Comparison of ENCODE assay signal across 8 cellular contexts in genomic region chr13:77002590-77003190, GRCh38. TPM values are rescaled to one million over a fixed set of nuclear protein-coding genes. Genes with fewer than 3 reads are reported as not detected.
DNase-seq lines count a peak whose midpoint lies in the region; ATAC-seq and TF ChIP-seq lines count a peak whose summit lies in the region.

No MANE protein-coding gene starts in this region.

- H3K27ac ChIP-seq in coronary artery, result peak overlapping the region in 1 of 2 donors; percentile 36

- POLR2A ChIA-PET in activated CD4-positive, alpha-beta memory T cell treated with anti-CD3 and anti-CD28 coated beads for 36 hours (lab: Charles Lee), result interaction anchor here (1.4 to 1.8 kb wide), 2 partner anchors 10 to 12 kb away, joined by 3 to 10 read pairs; no protein-coding TSS in a partner anchor
- POLR2A ChIA-PET in activated CD4-positive, alpha-beta memory T cell treated with anti-CD3 and anti-CD28 coated beads, Interleukin-2, amount 10 ng/mL, durations not matched to agents 7 days and 5 days (lab: Charles Lee), result interaction anchor here (0.9 to 4.1 kb wide), 3 partner anchors 10 to 475 kb away, joined by 3 to 35 read pairs (median 10); partner anchors contain the start of genes CLN5 and FBXL3

- TF ChIP-seq CTCF in coronary artery (IDR thresholded peaks at IDR 0.05), result peak; percentile 14
- peak; percentile 55 to 65 (median 56) for TF ChIP-seq CTCF in nephron (IDR thresholded peaks at IDR 0.05; ENCODE audit: unreplicated experiment in 3 of 3)

- H3K4me3 Mint-ChIP-seq in activated CD4-positive, alpha-beta memory T cell treated with anti-CD3 and anti-CD28 coated beads for 36 hours, result no peak overlapping the region
- H3K4me3 Mint-ChIP-seq in activated CD4-positive, alpha-beta memory T cell treated with anti-CD3 and anti-CD28 coated beads, Interleukin-2, amount 10 ng/mL, durations not matched to agents 7 days and 5 days, result no peak overlapping the region
- no peak overlapping the region for H3K4me3 Mint-ChIP-seq in nephron
- H3K4me3 Mint-ChIP-seq in activated naive CD4-positive, alpha-beta T cell treated with anti-CD3 and anti-CD28 coated beads, Interleukin-2, amount 10 ng/mL, durations not matched to agents 7 days and 5 days, result no peak overlapping the region

- H3K36me3 Mint-ChIP-seq in activated CD4-positive, alpha-beta memory T cell treated with anti-CD3 and anti-CD28 coated beads for 36 hours, result peaks cover 30% of the 10 kb centered on the region
- H3K36me3 Mint-ChIP-seq in activated CD4-positive, alpha-beta memory T cell treated with anti-CD3 and anti-CD28 coated beads, Interleukin-2, amount 10 ng/mL, durations not matched to agents 7 days and 5 days (ENCODE audit: low read depth), result peaks cover 43% of the 10 kb centered on the region
- H3K36me3 Mint-ChIP-seq in nephron (ENCODE audit: low read depth), result peaks cover 44% of the 10 kb centered on the region
- peaks cover 45% of the 10 kb centered on the region for H3K36me3 Mint-ChIP-seq in activated naive CD4-positive, alpha-beta T cell treated with anti-CD3 and anti-CD28 coated beads, Interleukin-2, amount 10 ng/mL, durations not matched to agents 7 days and 5 days

- no peaks in the 10 kb centered on the region for H3K27me3 Mint-ChIP-seq in activated CD4-positive, alpha-beta memory T cell treated with anti-CD3 and anti-CD28 coated beads for 36 hours
- no peaks in the 10 kb centered on the region for H3K27me3 Mint-ChIP-seq in activated CD4-positive, alpha-beta memory T cell treated with anti-CD3 and anti-CD28 coated beads, Interleukin-2, amount 10 ng/mL, durations not matched to agents 7 days and 5 days
- no peaks in the 10 kb centered on the region for H3K27me3 Mint-ChIP-seq in nephron (ENCODE audit: low read depth)
- no peaks in the 10 kb centered on the region for H3K27me3 Mint-ChIP-seq in activated naive CD4-positive, alpha-beta T cell treated with anti-CD3 and anti-CD28 coated beads, Interleukin-2, amount 10 ng/mL, durations not matched to agents 7 days and 5 days

- no peak overlapping the region for H3K4me3 ChIP-seq in coronary artery

- peak overlapping the region; percentile 1 for H3K27ac Mint-ChIP-seq in activated CD4-positive, alpha-beta memory T cell treated with anti-CD3 and anti-CD28 coated beads for 36 hours
- no peak overlapping the region for H3K27ac Mint-ChIP-seq in activated CD4-positive, alpha-beta memory T cell treated with anti-CD3 and anti-CD28 coated beads, Interleukin-2, amount 10 ng/mL, durations not matched to agents 7 days and 5 days
- H3K27ac Mint-ChIP-seq in nephron, result peak overlapping the region in 1 of 3 experiments; percentile 13
- H3K27ac Mint-ChIP-seq in activated naive CD4-positive, alpha-beta T cell treated with anti-CD3 and anti-CD28 coated beads, Interleukin-2, amount 10 ng/mL, durations not matched to agents 7 days and 5 days, result no peak overlapping the region

- no peak for DNase-seq in activated CD4-positive, alpha-beta memory T cell treated with anti-CD3 and anti-CD28 coated beads for 36 hours
- no peak for DNase-seq in activated CD4-positive, alpha-beta memory T cell treated with anti-CD3 and anti-CD28 coated beads, Interleukin-2, amount 10 ng/mL, durations not matched to agents 7 days and 5 days
- peak; percentile 62 for DNase-seq in NCI-H2171 treated with DMSO at 0.1 percent for 48 hours (lab: John Stamatoyannopoulos, UW)
- DNase-seq in coronary artery (ENCODE audit: low spot score), result no peak
- DNase-seq in activated naive CD4-positive, alpha-beta T cell treated with anti-CD3 and anti-CD28 coated beads, Interleukin-2, amount 10 ng/mL, durations not matched to agents 7 days and 5 days, result no peak
- DNase-seq in T1000 (lab: John Stamatoyannopoulos, UW), result no peak

- intact Hi-C loops in activated CD4-positive, alpha-beta memory T cell treated with anti-CD3 and anti-CD28 coated beads for 36 hours (cut with micrococcal nuclease), result loop anchor here (1.0 kb wide), 1 partner anchor 10 kb away; the partner anchor contains the start of gene CLN5

- peaks cover 39% of the 10 kb centered on the region for H3K4me1 Mint-ChIP-seq in activated CD4-positive, alpha-beta memory T cell treated with anti-CD3 and anti-CD28 coated beads for 36 hours (ENCODE audit: low read depth)
- H3K4me1 Mint-ChIP-seq in activated CD4-positive, alpha-beta memory T cell treated with anti-CD3 and anti-CD28 coated beads, Interleukin-2, amount 10 ng/mL, durations not matched to agents 7 days and 5 days, result peaks cover 19% of the 10 kb centered on the region
- H3K4me1 Mint-ChIP-seq in nephron, result peaks cover 12% of the 10 kb centered on the region
- peaks cover 10% of the 10 kb centered on the region for H3K4me1 Mint-ChIP-seq in activated naive CD4-positive, alpha-beta T cell treated with anti-CD3 and anti-CD28 coated beads, Interleukin-2, amount 10 ng/mL, durations not matched to agents 7 days and 5 days

- ATAC-seq in HG03045 (IDR thresholded peaks at IDR 0.05; ENCODE audit: unreplicated experiment), result no peak

- H3K9me3 Mint-ChIP-seq in activated CD4-positive, alpha-beta memory T cell treated with anti-CD3 and anti-CD28 coated beads for 36 hours, result no peaks in the 10 kb centered on the region
- H3K9me3 Mint-ChIP-seq in activated CD4-positive, alpha-beta memory T cell treated with anti-CD3 and anti-CD28 coated beads, Interleukin-2, amount 10 ng/mL, durations not matched to agents 7 days and 5 days, result no peaks in the 10 kb centered on the region
- H3K9me3 Mint-ChIP-seq in nephron, result no peaks in the 10 kb centered on the region
- no peaks in the 10 kb centered on the region for H3K9me3 Mint-ChIP-seq in activated naive CD4-positive, alpha-beta T cell treated with anti-CD3 and anti-CD28 coated beads, Interleukin-2, amount 10 ng/mL, durations not matched to agents 7 days and 5 days

- CTCF ChIA-PET in activated CD4-positive, alpha-beta memory T cell treated with anti-CD3 and anti-CD28 coated beads for 36 hours (lab: Charles Lee), result interaction anchor here (0.6 to 2.1 kb wide), 7 partner anchors 10 to 1403 kb away, joined by 3 to 21 read pairs (median 6); partner anchors contain the start of gene CLN5
- CTCF ChIA-PET in activated CD4-positive, alpha-beta memory T cell treated with anti-CD3 and anti-CD28 coated beads, Interleukin-2, amount 10 ng/mL, durations not matched to agents 7 days and 5 days (lab: Charles Lee), result interaction anchor here (0.6 to 3.6 kb wide), 14 partner anchors 9 to 511 kb away, joined by 3 to 19 read pairs (median 4); no protein-coding TSS in a partner anchor
- CTCF ChIA-PET in activated naive CD4-positive, alpha-beta T cell treated with anti-CD3 and anti-CD28 coated beads, Interleukin-2, amount 10 ng/mL, durations not matched to agents 7 days and 5 days (lab: Charles Lee), result interaction anchor here (0.6 to 1.9 kb wide), 4 partner anchors 14 to 1126 kb away, joined by 3 to 6 read pairs (median 4); no protein-coding TSS in a partner anchor

RNA-seq across cellular contexts. Expression of gene CLN5, which starts 10.8 kb away (rescaled TPM):
- 10 to 100 TPM; 12.4 to 14.0 TPM for total RNA-seq in activated CD4-positive, alpha-beta memory T cell treated with anti-CD3 and anti-CD28 coated beads for 36 hours
- 10 to 100 TPM; 13.0 to 15.6 TPM for total RNA-seq in activated CD4-positive, alpha-beta memory T cell treated with anti-CD3 and anti-CD28 coated beads, Interleukin-2, amount 10 ng/mL, durations not matched to agents 7 days and 5 days

RNA-seq across cellular contexts. Expression of gene FBXL3, which starts 24.3 kb away (rescaled TPM):
- 10 to 100 TPM; 35.6 to 35.7 TPM for total RNA-seq in activated CD4-positive, alpha-beta memory T cell treated with anti-CD3 and anti-CD28 coated beads for 36 hours
- 10 to 100 TPM; 38.6 to 43.3 TPM for total RNA-seq in activated CD4-positive, alpha-beta memory T cell treated with anti-CD3 and anti-CD28 coated beads, Interleukin-2, amount 10 ng/mL, durations not matched to agents 7 days and 5 days

RNA-seq across cellular contexts. Expression of gene ACOD1, which starts 54.4 kb away (rescaled TPM):
- total RNA-seq in activated CD4-positive, alpha-beta memory T cell treated with anti-CD3 and anti-CD28 coated beads for 36 hours, result not detected
- total RNA-seq in activated CD4-positive, alpha-beta memory T cell treated with anti-CD3 and anti-CD28 coated beads, Interleukin-2, amount 10 ng/mL, durations not matched to agents 7 days and 5 days, result not detected
